Comparison of ENCODE assay signal across 12 cellular contexts in the genomic region with DNA sequence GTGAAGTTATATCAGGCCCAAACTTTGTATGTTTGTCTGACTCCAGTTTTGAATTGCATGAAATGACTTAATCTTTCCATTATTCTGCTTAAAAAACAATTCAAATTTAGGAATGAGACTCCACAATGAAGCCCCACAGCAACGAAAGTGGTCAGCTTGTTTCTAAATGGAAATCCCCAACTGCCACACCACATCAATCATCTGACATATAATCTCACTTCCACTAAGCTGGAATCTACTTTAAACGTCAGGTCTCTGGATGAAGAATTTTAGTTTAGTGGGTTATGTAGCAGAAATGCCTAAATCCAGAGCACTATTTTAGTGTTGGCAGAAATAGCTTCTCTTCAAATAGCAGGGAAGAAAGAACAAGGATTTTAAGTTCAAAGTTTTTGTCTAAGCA. TPM values are rescaled to one million over a fixed set of nuclear protein-coding genes. Genes with fewer than 3 reads are reported as not detected.
A peak's percentile ranks its signal among the peaks of the same experiment; 100 is the strongest.
DNase-seq lines count a peak whose midpoint lies in the region; ATAC-seq and TF ChIP-seq lines count a peak whose summit lies in the region.
"Had no signal": no experiment of that assay in that cellular context is flagged by ENCODE, and none has a peak within 500 bp of the region (broad histone marks: within the 10 kb centered on the region; RNA-seq: fewer than 3 reads in every experiment).

No MANE protein-coding gene starts in this region.

- H2AFZ ChIP-seq in OCI-LY7 (ENCODE audit: low read length), result peak overlapping the region; percentile 76; the same call in 1 of the 2 replicates

- peaks cover 26% of the 10 kb centered on the region for H3K79me2 ChIP-seq in OCI-LY7 (ENCODE audit: insufficient read depth, low read depth, low read length)

- POLR2A ChIA-PET in OCI-LY7 (lab: Charles Lee), result interaction anchor here (0.6 to 2.3 kb wide), 11 partner anchors 8 to 158 kb away, joined by 3 to 10 read pairs (median 3); no protein-coding TSS in a partner anchor

- TF ChIP-seq CTCF in left ventricle myocardium inferior (IDR thresholded peaks at IDR 0.05; ENCODE audit: borderline replicate concordance) (no peak), OCI-LY7 (conservative IDR thresholded peaks at IDR 0.05; ENCODE audit: low read length) (no peak)

- no peaks in the 10 kb centered on the region for H3K9me3 ChIP-seq in left ventricle myocardium inferior (replicated peaks)
- H3K9me3 ChIP-seq in OCI-LY7 (ENCODE audit: low read length), result no peaks in the 10 kb centered on the region
- H3K9me3 ChIP-seq in iPS-18a (ENCODE audit: control insufficient read depth, low read depth, low read length), result no peaks in the 10 kb centered on the region
- peaks cover 2% of the 10 kb centered on the region for H3K9me3 ChIP-seq in thymus (ENCODE audit: control insufficient read depth)
- H3K9me3 ChIP-seq: left lung, suprapubic skin had no signal

- H3K4me1 ChIP-seq in left ventricle myocardium inferior (peaks cover 42% of the 10 kb centered on the region), OCI-LY7 (ENCODE audit: insufficient read depth, low read length, poor library complexity, severe bottlenecking) (peaks cover 31% of the 10 kb centered on the region), iPS-18a (ENCODE audit: control insufficient read depth, low read depth, low read length) (peaks cover 8% of the 10 kb centered on the region), thymus (ENCODE audit: control insufficient read depth, insufficient read depth, low read length) (peaks cover 2% of the 10 kb centered on the region)

- peak overlapping the region; percentile 91 for H3K4me2 ChIP-seq in OCI-LY7 (ENCODE audit: low read length)

- H3K27ac ChIP-seq in left ventricle myocardium inferior (replicated peaks), result peak overlapping the region; percentile 99
- peak overlapping the region; percentile 82 for H3K27ac ChIP-seq in OCI-LY7 (ENCODE audit: low read depth, low read length, poor library complexity, severe bottlenecking)
- no peak overlapping the region for H3K27ac ChIP-seq in iPS-18a (ENCODE audit: low read length)
- H3K27ac ChIP-seq in thymus (ENCODE audit: low read depth), result peak overlapping the region; percentile 18

- no peak for DNase-seq in left ventricle myocardium inferior
- DNase-seq in left ventricle myocardium superior, result no peak
- DNase-seq in OCI-LY7 (ENCODE audit: low spot score), result peak; percentile 40
- no peak for DNase-seq in NK-92 treated with Interleukin-12 subunit alpha and Interleukin-12 subunit beta, amount 100 ng/mL, for 24 hours (lab: John Stamatoyannopoulos, UW)
- no peak for DNase-seq in RKO (ENCODE audit: low spot score)
- DNase-seq in HK-2 (ENCODE audit: unreplicated experiment), result no peak
- DNase-seq: activated CD4-positive, alpha-beta T cell treated with anti-CD3 and anti-CD28 coated beads for 4 hours; left lung; NCI-H1105 treated with DMSO at 0.1 percent for 48 hours had no signal

- peaks cover 22% of the 10 kb centered on the region for H4K20me1 ChIP-seq in OCI-LY7 (ENCODE audit: insufficient read depth, low read length)

- 66% methylated on average over 2 of the region's 2 CpGs for WGBS in thymus

- H3K27me3 ChIP-seq in left ventricle myocardium inferior (ENCODE audit: low read depth), result no peaks in the 10 kb centered on the region
- no peaks in the 10 kb centered on the region for H3K27me3 ChIP-seq in iPS-18a (ENCODE audit: control insufficient read depth, insufficient read depth, low read length)
- H3K27me3 ChIP-seq in thymus (ENCODE audit: control insufficient read depth, insufficient read depth), result no peaks in the 10 kb centered on the region
- H3K27me3 ChIP-seq: left lung, suprapubic skin had no signal

- BruUV-seq in OCI-LY7 (replicated peaks; lab: Mats Ljungman, UMichigan), result no TSS peak

- H3K9ac ChIP-seq in iPS-18a (ENCODE audit: low read length), result peak overlapping the region; percentile 95

- no peaks in the 10 kb centered on the region for H3K9me2 ChIP-seq in OCI-LY7 (ENCODE audit: insufficient read depth, low read length)

- intact Hi-C loops in left ventricle myocardium inferior (cut with micrococcal nuclease) (loop anchor here (10.0 kb wide), 1 partner anchor 130 kb away; no protein-coding TSS in a partner anchor), left ventricle myocardium superior (cut with micrococcal nuclease) (loop anchor here (10.0 kb wide), 2 partner anchors 130 to 160 kb away; no protein-coding TSS in a partner anchor), OCI-LY7 (cut with micrococcal nuclease; ENCODE audit: unreplicated experiment) (no loop called here)

- H3K4me3 ChIP-seq in left ventricle myocardium inferior (no peak overlapping the region), OCI-LY7 (ENCODE audit: low read depth, low read length, poor library complexity, severe bottlenecking) (peak overlapping the region; percentile 76), iPS-18a (ENCODE audit: low read length) (no peak overlapping the region), thymus (ENCODE audit: low read length) (no peak overlapping the region)

- ATAC-seq in left ventricle myocardium superior, result no peak

- H3K36me3 ChIP-seq in left ventricle myocardium inferior (no peaks in the 10 kb centered on the region), OCI-LY7 (ENCODE audit: insufficient read depth, low read length) (no peaks in the 10 kb centered on the region), iPS-18a (ENCODE audit: control insufficient read depth, low read depth, low read length) (no peaks in the 10 kb centered on the region), thymus (ENCODE audit: control insufficient read depth, insufficient read depth) (no peaks in the 10 kb centered on the region)
- H3K36me3 ChIP-seq: left lung, suprapubic skin had no signal

- CTCF ChIA-PET in OCI-LY7 (lab: Charles Lee; ENCODE audit: unreplicated experiment), result interaction anchor here (0.5 kb wide), 1 partner anchor 1210 kb away, joined by 3 read pairs; no protein-coding TSS in a partner anchor

RNA-seq across cellular contexts. Expression of a gene that starts 1.8 kb away (rescaled TPM):
- total RNA-seq in left ventricle myocardium inferior (16.2 TPM), left ventricle myocardium superior (38.7 TPM), OCI-LY7 (2022) (61.1 and 66.1 TPM in 2 replicates)
- 26.1 and 43.4 TPM in 2 replicates for total RNA-seq in OCI-LY7 (2014; rRNA removed; shearing (Covaris generic))
- 34.3 TPM for polyA plus RNA-seq in thymus
